17 cellular contexts compared by ENCODE assay signal in the genomic region with DNA sequence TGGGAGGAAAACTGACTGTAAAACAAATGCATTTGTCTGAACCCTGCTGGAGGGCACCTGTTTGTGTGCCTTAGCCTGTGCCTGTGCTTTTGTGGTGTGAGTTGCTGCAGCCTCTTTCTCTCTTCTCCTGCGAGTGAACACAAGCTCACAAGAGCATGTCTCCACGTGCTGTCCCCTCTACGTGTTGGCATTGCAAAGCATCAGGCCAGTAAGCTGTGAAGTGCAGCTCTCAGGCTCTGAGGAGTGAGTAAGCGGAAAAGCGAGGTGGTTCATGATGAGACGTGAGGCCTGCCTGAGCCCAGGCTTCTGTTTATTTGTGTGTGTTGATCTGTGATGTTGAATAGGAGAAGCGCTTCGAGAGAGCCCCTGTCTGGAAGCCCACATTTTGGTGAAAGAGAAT.
DNase-seq lines count a peak whose midpoint lies in the region; ATAC-seq, FAIRE-seq and TF ChIP-seq lines count a peak whose summit lies in the region.
"Had no signal": no experiment of that assay in that cellular context is flagged by ENCODE, and none has a peak within 500 bp of the region (broad histone marks: within the 10 kb centered on the region; RNA-seq: fewer than 3 reads in every experiment).

No MANE protein-coding gene starts in this region.

- H3K4ac ChIP-seq in mesendoderm (ENCODE audit: low read depth, low read length) = no peak overlapping the region

- FAIRE-seq in K562 (lab: Jason Lieb, UNC) = no peak
- FAIRE-seq: endothelial cell of umbilical vein, GM19239 had no signal

- H3K9ac ChIP-seq in K562 (ENCODE audit: insufficient read depth in 1 of 2, low read depth in 2 of 2, low read length in 2 of 2) (peak overlapping the region in 1 of 2 experiments; percentile 55; a peak in 1 of 4 replicates), mesendoderm (ENCODE audit: low read length) (no peak overlapping the region), Karpas-422 (ENCODE audit: low read length) (no peak overlapping the region)
- H3K9ac ChIP-seq: BLaER1 treated with 17β-estradiol and CSF1 and Interleukin-3, amounts not matched to agents 10 nM and 100 nM had no signal

- H3K36me3 ChIP-seq in K562 (ENCODE audit: control insufficient read depth, insufficient read depth, low read length) = peaks cover 28% of the 10 kb centered on the region; the same call in 2 of the 3 replicates
- no peaks in the 10 kb centered on the region for H3K36me3 ChIP-seq in mesendoderm (ENCODE audit: control insufficient read depth, insufficient read depth, low read length)
- no peaks in the 10 kb centered on the region for H3K36me3 ChIP-seq in uterus
- H3K36me3 ChIP-seq in Karpas-422 (ENCODE audit: insufficient read depth, low read length) = no peaks in the 10 kb centered on the region
- no peaks in the 10 kb centered on the region for H3K36me3 ChIP-seq in adrenal gland (replicated peaks in 1 of 2)
- H3K36me3 ChIP-seq: BLaER1 treated with 17β-estradiol and CSF1 and Interleukin-3, amounts not matched to agents 10 nM and 100 nM had no signal

- no peak overlapping the region for H4K5ac ChIP-seq in mesendoderm (ENCODE audit: low read length)

- no peak overlapping the region for H3K4me3 ChIP-seq in K562
- no peak overlapping the region for H3K4me3 ChIP-seq in mesendoderm (ENCODE audit: low read length)
- no peak overlapping the region for H3K4me3 ChIP-seq in uterus
- no peak overlapping the region for H3K4me3 ChIP-seq in Karpas-422 (ENCODE audit: low read length)
- H3K4me3 ChIP-seq in adrenal gland = no peak overlapping the region
- H3K4me3 ChIP-seq: BLaER1 treated with 17β-estradiol and CSF1 and Interleukin-3, amounts not matched to agents 10 nM and 100 nM; SK-N-MC had no signal

- no peak overlapping the region for H2BK5ac ChIP-seq in mesendoderm (ENCODE audit: low read length)

- peak; percentile 41 for DNase-seq in stimulated activated CD4-positive, alpha-beta T cell treated with anti-CD3 and anti-CD28 coated beads, Interleukin-1b, Interleukin-23, amount 100 ng/mL, for 48 hours
- no peak for DNase-seq in stimulated activated CD4-positive, alpha-beta T cell treated with anti-CD3 and anti-CD28 coated beads, Interleukin-4, amount 100 ng/mL, for 1 hour
- DNase-seq in K562 (ENCODE audit: extremely low read depth in 1 of 4, low spot score in 3 of 4) = no peak
- peak; percentile 23 for DNase-seq in mesendoderm
- no peak for DNase-seq in uterus
- no peak for DNase-seq in Karpas-422
- DNase-seq in NCI-H82 (lab: John Stamatoyannopoulos, UW) = no peak
- DNase-seq in adrenal gland = no peak
- DNase-seq: activated CD4-positive, alpha-beta memory T cell treated with anti-CD3 and anti-CD28 coated beads for 36 hours; anterior cingulate cortex; HCEC 1CT; stimulated activated CD4-positive, alpha-beta T cell treated with anti-CD3 and anti-CD28 coated beads, Interleukin-4, amount 100 ng/mL, for 24 hours; substantia nigra had no signal

- H3K23ac ChIP-seq in mesendoderm (ENCODE audit: low read length) = peak overlapping the region; percentile 30

- POLR2A ChIA-PET in K562 (lab: Yijun Ruan, JAX) = interaction anchor here (0.6 to 0.7 kb wide), 2 partner anchors 9 to 21 kb away, joined by 3 to 4 read pairs; no protein-coding TSS in a partner anchor

- peaks cover 9 to 10% of the 10 kb centered on the region in 2 experiments; a peak in 4 of 5 replicates for H3K4me1 ChIP-seq in K562 (replicated peaks in 1 of 2; ENCODE audit: control insufficient read depth in 2 of 2, insufficient read depth in 2 of 2, low read length in 2 of 2)
- no peaks in the 10 kb centered on the region for H3K4me1 ChIP-seq in mesendoderm (ENCODE audit: control insufficient read depth, low read depth, low read length)
- H3K4me1 ChIP-seq in uterus = no peaks in the 10 kb centered on the region
- no peaks in the 10 kb centered on the region for H3K4me1 ChIP-seq in Karpas-422 (ENCODE audit: low read length)
- H3K4me1 ChIP-seq in adrenal gland (replicated peaks in 1 of 2) = peaks cover 8 to 21% of the 10 kb centered on the region in 2 donors

- no peak overlapping the region for H3K18ac ChIP-seq in mesendoderm (ENCODE audit: low read length)

- H2BK120ac ChIP-seq in mesendoderm (ENCODE audit: low read depth, low read length) = no peak overlapping the region

- H4K20me1 ChIP-seq in K562 (replicated peaks; ENCODE audit: control insufficient read depth, insufficient read depth, low read length) (no peaks in the 10 kb centered on the region), Karpas-422 (ENCODE audit: insufficient read depth, low read depth, low read length) (no peaks in the 10 kb centered on the region)
- H4K20me1 ChIP-seq: BLaER1 treated with 17β-estradiol and CSF1 and Interleukin-3, amounts not matched to agents 10 nM and 100 nM had no signal

- no peaks in the 10 kb centered on the region for H3K79me1 ChIP-seq in mesendoderm (ENCODE audit: low read length)

- H3K9me2 ChIP-seq in Karpas-422 (replicated peaks; ENCODE audit: insufficient read depth, low read length) = no peaks in the 10 kb centered on the region

- no peaks in the 10 kb centered on the region for H3K9me1 ChIP-seq in K562 (ENCODE audit: control insufficient read depth, insufficient read depth, low read length)

- H3K4me2 ChIP-seq in K562 (ENCODE audit: insufficient read depth, low read length) (no peak overlapping the region), mesendoderm (ENCODE audit: low read length) (no peak overlapping the region), Karpas-422 (ENCODE audit: low read depth, low read length, poor library complexity, severe bottlenecking) (no peak overlapping the region)
- H3K4me2 ChIP-seq: BLaER1 treated with 17β-estradiol and CSF1 and Interleukin-3, amounts not matched to agents 10 nM and 100 nM had no signal

- 43% methylated on average over 6 of the region's 8 CpGs for WGBS in K562 (ENCODE audit: insufficient coverage, low coverage, missing lambda C conversion rate)
- WGBS in mesendoderm (ENCODE audit: extremely low coverage, insufficient coverage, low lambda C conversion rate) = no CpG with 5 or more reads among the region's 8 CpGs
- 84 to 90% (median 89%) methylated on average over 8 of the region's 8 CpGs for WGBS in adrenal gland, 4 donors

- no peak overlapping the region for H2BK15ac ChIP-seq in mesendoderm (replicated peaks; ENCODE audit: low read depth)

- intact Hi-C loops in K562 (cut with micrococcal nuclease) (no loop called here), uterus (cut with DNase I; ENCODE audit: low total_unique reads) (no loop called here), adrenal gland (cut with DNase I) (no loop called here)

- no peak overlapping the region for H4K8ac ChIP-seq in mesendoderm (ENCODE audit: low read depth, low read length)

- H2AFZ ChIP-seq in K562 (ENCODE audit: low read depth, low read length) (no peak overlapping the region), Karpas-422 (ENCODE audit: low read length) (no peak overlapping the region)

- in situ Hi-C loops in K562 (cut with MboI) = no loop called here

- TF ChIP-seq POLR2A in K562 (conservative IDR thresholded peaks at IDR 0.05) = no peak
- no peak for TF ChIP-seq POLR2A in uterus (IDR thresholded peaks at IDR 0.05)
- TF ChIP-seq POLR2A in adrenal gland (IDR thresholded peaks at IDR 0.05) = no peak

- H3K56ac ChIP-seq in mesendoderm (ENCODE audit: low read length) = no peak overlapping the region

- no peak overlapping the region; the same call in 2 of the 3 replicates for H3K27ac ChIP-seq in K562 (ENCODE audit: extremely low read depth, low read depth, low read length)
- no peak overlapping the region for H3K27ac ChIP-seq in mesendoderm (ENCODE audit: low read depth, low read length)
- H3K27ac ChIP-seq in uterus = no peak overlapping the region
- no peak overlapping the region for H3K27ac ChIP-seq in Karpas-422 (ENCODE audit: low read length)
- no peak overlapping the region for H3K27ac ChIP-seq in adrenal gland
- H3K27ac ChIP-seq: BLaER1 treated with 17β-estradiol and CSF1 and Interleukin-3, amounts not matched to agents 10 nM and 100 nM; SK-N-MC had no signal

- no TSS peak for BruUV-seq in K562 (replicated peaks; lab: Mats Ljungman, UMichigan)

- H3K9me3 ChIP-seq in K562 (replicated peaks; ENCODE audit: control insufficient read depth, insufficient read depth, low read depth, low read length) (no peaks in the 10 kb centered on the region), uterus (no peaks in the 10 kb centered on the region), Karpas-422 (ENCODE audit: low read length) (no peaks in the 10 kb centered on the region), adrenal gland (replicated peaks in 1 of 3) (no peaks in the 10 kb centered on the region)
- H3K9me3 ChIP-seq: BLaER1 treated with 17β-estradiol and CSF1 and Interleukin-3, amounts not matched to agents 10 nM and 100 nM had no signal

- TF ChIP-seq EP300 in K562 (IDR thresholded peaks at IDR 0.05; ENCODE audit: low read length) = no peak

- H3K79me2 ChIP-seq in K562 (ENCODE audit: control insufficient read depth, insufficient read depth, low read length) (no peaks in the 10 kb centered on the region), mesendoderm (ENCODE audit: control insufficient read depth, insufficient read depth, low read length) (no peaks in the 10 kb centered on the region), Karpas-422 (ENCODE audit: low read length) (no peaks in the 10 kb centered on the region)

- CTCF ChIA-PET in K562 (lab: Yijun Ruan, JAX; ENCODE audit: low intra/inter-chr PET ratio) = no interaction called here

- no peak for ATAC-seq in K562

- TF ChIP-seq CTCF in K562 (IDR thresholded peaks at IDR 0.05 in 2 of 3, conservative IDR thresholded peaks at IDR 0.05 in 1 of 3; ENCODE audit: insufficient read depth in 2 of 3, low read depth in 1 of 3, low read length in 3 of 3) = no peak
- no peak for TF ChIP-seq CTCF in uterus (IDR thresholded peaks at IDR 0.05)
- no peak for TF ChIP-seq CTCF in adrenal gland (IDR thresholded peaks at IDR 0.05)

- TF ChIP-seq RAD21 in K562 (CRISPR knock-in tag; conservative IDR thresholded peaks at IDR 0.05 in 1 of 2, IDR thresholded peaks at IDR 0.05 in 1 of 2) = no peak

- H3K27me3 ChIP-seq in K562 (ENCODE audit: control insufficient read depth in 2 of 2, insufficient read depth in 2 of 2, low read length in 2 of 2) (no peaks in the 10 kb centered on the region), mesendoderm (ENCODE audit: insufficient read depth, low read length, poor library complexity) (no peaks in the 10 kb centered on the region), uterus (no peaks in the 10 kb centered on the region), Karpas-422 (ENCODE audit: low read length) (no peaks in the 10 kb centered on the region), adrenal gland (no peaks in the 10 kb centered on the region)
- H3K27me3 ChIP-seq: BLaER1 treated with 17β-estradiol and CSF1 and Interleukin-3, amounts not matched to agents 10 nM and 100 nM had no signal

- H2AK5ac ChIP-seq in mesendoderm (ENCODE audit: low read length) = no peak overlapping the region

TF ChIP-seq in K562, 482 proteins besides CTCF, POLR2A, EP300 and RAD21 (continues in another document):
- no peak for TF ChIP-seq TAF7 (tag; IDR thresholded peaks at IDR 0.05)
- no peak for TF ChIP-seq PHB2 (IDR thresholded peaks at IDR 0.05; ENCODE audit: low read depth)
- TF ChIP-seq GATA2 (CRISPR knock-in tag; IDR thresholded peaks at IDR 0.05) = no peak
- TF ChIP-seq HNRNPL (IDR thresholded peaks at IDR 0.05; ENCODE audit: low read depth, low read length) = no peak
- peak; percentile 22; the same call in 1 of the 2 replicates for TF ChIP-seq MAFG (tag; conservative IDR thresholded peaks at IDR 0.05)
- no peak for TF ChIP-seq ESRRA (IDR thresholded peaks at IDR 0.05; ENCODE audit: borderline replicate concordance, low read depth)

Comparison
In these comparisons a context has a peak if more than half of its experiments do, and no peak if none do; other contexts are left out.
1. DNase-seq: peak in stimulated activated CD4-positive, alpha-beta T cell treated with anti-CD3 and anti-CD28 coated beads, Interleukin-1b, Interleukin-23, amount 100 ng/mL, for 48 hours (single experiment) and mesendoderm (single experiment); none in stimulated activated CD4-positive, alpha-beta T cell treated with anti-CD3 and anti-CD28 coated beads, Interleukin-4, amount 100 ng/mL, for 1 hour (single experiment), K562 (0 of 4), uterus (0 of 2), Karpas-422 (single experiment), NCI-H82 (single experiment) and adrenal gland (0 of 7).